In genomic region chr16:48053346-48053745, GRCh38 we compare ENCODE assay signal across 12 cellular contexts.
DNase-seq lines count a peak whose midpoint lies in the region; ATAC-seq and TF ChIP-seq lines count a peak whose summit lies in the region.
"Had no signal": no experiment of that assay in that cellular context is flagged by ENCODE, and none has a peak within 500 bp of the region (broad histone marks: within the 10 kb centered on the region; RNA-seq: fewer than 3 reads in every experiment).

No MANE protein-coding gene starts in this region.

- H3K27me3 ChIP-seq in SK-N-SH (ENCODE audit: insufficient read depth) (no peaks in the 10 kb centered on the region; the same call in 1 of the 2 replicates), brain microvascular endothelial cell (replicated peaks) (no peaks in the 10 kb centered on the region), testis (no peaks in the 10 kb centered on the region)

- in situ Hi-C loops in brain microvascular endothelial cell (cut with HindIII; ENCODE audit: low pct_ligation_motif_present, low sequenced_read_pairs) = no loop called here

- ATAC-seq in SK-N-SH treated with all-trans-retinoic acid at 6 μM for 48 hours (0 out of 3 replicates have a peak, but pooled peaks have one; percentile 28), GM18873 (IDR thresholded peaks at IDR 0.05; ENCODE audit: low FRiP score, unreplicated experiment) (no peak), HG02870 (IDR thresholded peaks at IDR 0.05; ENCODE audit: unreplicated experiment) (no peak)

- H3K4me3 Mint-ChIP-seq in activated CD4-positive, alpha-beta memory T cell treated with anti-CD3 and anti-CD28 coated beads for 36 hours = no peak overlapping the region

- no peak for TF ChIP-seq EP300 in SK-N-SH (IDR thresholded peaks at IDR 0.05; ENCODE audit: borderline replicate concordance in 1 of 2, low read depth in 1 of 2, low read length in 1 of 2)

- no peak overlapping the region for H2AFZ ChIP-seq in SK-N-SH (ENCODE audit: low read depth)

- H3K4me1 ChIP-seq in SK-N-SH (ENCODE audit: control insufficient read depth in 1 of 2, insufficient read depth in 2 of 2, low read depth in 1 of 2, low read length in 1 of 2) (peaks cover 0 to 3% of the 10 kb centered on the region in 2 experiments; a peak in 1 of 4 replicates), testis (peaks cover 26% of the 10 kb centered on the region)

- POLR2A ChIA-PET in SK-N-SH (lab: Yijun Ruan, JAX) = no interaction called here
- POLR2A ChIA-PET in activated CD4-positive, alpha-beta memory T cell treated with anti-CD3 and anti-CD28 coated beads for 36 hours (lab: Charles Lee) = interaction anchor here (0.6 kb wide), 1 partner anchor 939 kb away, joined by 3 read pairs; no protein-coding TSS in a partner anchor

- H3K4me3 ChIP-seq in SK-N-SH (ENCODE audit: low read depth in 2 of 2, low read length in 1 of 2) (no peak overlapping the region), brain microvascular endothelial cell (ENCODE audit: low read depth, low read length) (no peak overlapping the region), testis (no peak overlapping the region)
- H3K4me3 ChIP-seq: thoracic aorta had no signal

- H3K27ac ChIP-seq in SK-N-SH (ENCODE audit: low read depth in 2 of 2, low read length in 1 of 2) = no peak overlapping the region
- H3K27ac ChIP-seq in brain microvascular endothelial cell = no peak overlapping the region
- H3K27ac ChIP-seq in testis = no peak overlapping the region
- H3K27ac ChIP-seq: 22Rv1, thoracic aorta had no signal

- TF ChIP-seq CTCF in SK-N-SH (IDR thresholded peaks at IDR 0.05) (no peak), brain microvascular endothelial cell (IDR thresholded peaks at IDR 0.05; ENCODE audit: low read depth, low read length, missing control alignments) (no peak), testis (IDR thresholded peaks at IDR 0.05) (no peak)

- H3K9me3 ChIP-seq in SK-N-SH = no peaks in the 10 kb centered on the region
- H3K9me3 ChIP-seq in testis = no peaks in the 10 kb centered on the region
- H3K9me3 ChIP-seq: thoracic aorta had no signal

- H3K36me3 Mint-ChIP-seq in activated CD4-positive, alpha-beta memory T cell treated with anti-CD3 and anti-CD28 coated beads for 36 hours = no peaks in the 10 kb centered on the region

- no peaks in the 10 kb centered on the region for H4K20me1 ChIP-seq in SK-N-SH (ENCODE audit: insufficient read depth)

- H3K9me3 Mint-ChIP-seq in activated CD4-positive, alpha-beta memory T cell treated with anti-CD3 and anti-CD28 coated beads for 36 hours = no peaks in the 10 kb centered on the region

- H3K27ac Mint-ChIP-seq in activated CD4-positive, alpha-beta memory T cell treated with anti-CD3 and anti-CD28 coated beads for 36 hours = no peak overlapping the region

- H3F3A ChIP-seq in SK-N-SH (replicated peaks; ENCODE audit: insufficient read depth) = no peaks in the 10 kb centered on the region

- no peak overlapping the region for H3K4me2 ChIP-seq in SK-N-SH

- TF ChIP-seq RAD21 in SK-N-SH (IDR thresholded peaks at IDR 0.05; ENCODE audit: low read length) = no peak

- DNase-seq in SK-N-SH (no peak), brain microvascular endothelial cell (peak; percentile 63), iris pigment epithelial cell (ENCODE audit: low read depth) (peak; percentile 75), testis (peak; percentile 84)
- no peak for DNase-seq in activated CD4-positive, alpha-beta memory T cell treated with anti-CD3 and anti-CD28 coated beads for 36 hours
- DNase-seq: activated naive CD4-positive, alpha-beta T cell; stimulated activated CD4-positive, alpha-beta T cell treated with anti-CD3 and anti-CD28 coated beads, Interleukin-2, amount 100 ng/mL, for 24 hours had no signal

- no peaks in the 10 kb centered on the region for H3K9me2 ChIP-seq in SK-N-SH

- no peaks in the 10 kb centered on the region for H3K36me3 ChIP-seq in SK-N-SH (replicated peaks in 1 of 2; ENCODE audit: control insufficient read depth in 1 of 2, insufficient read depth in 2 of 2, low read length in 1 of 2)
- H3K36me3 ChIP-seq in brain microvascular endothelial cell (replicated peaks) = no peaks in the 10 kb centered on the region
- H3K36me3 ChIP-seq in testis (ENCODE audit: low read depth, missing control alignments) = no peaks in the 10 kb centered on the region
- H3K36me3 ChIP-seq: thoracic aorta had no signal

- no peaks in the 10 kb centered on the region for H3K4me1 Mint-ChIP-seq in activated CD4-positive, alpha-beta memory T cell treated with anti-CD3 and anti-CD28 coated beads for 36 hours (ENCODE audit: low read depth)

- TF ChIP-seq POLR2A in testis (IDR thresholded peaks at IDR 0.05) = no peak

- H3K27me3 Mint-ChIP-seq in activated CD4-positive, alpha-beta memory T cell treated with anti-CD3 and anti-CD28 coated beads for 36 hours = peaks cover 21% of the 10 kb centered on the region

- no peaks in the 10 kb centered on the region for H3K79me2 ChIP-seq in SK-N-SH (ENCODE audit: insufficient read depth)

- intact Hi-C loops in testis (cut with DNase I; ENCODE audit: low total_unique reads) = loop anchor here (10.0 kb wide), 1 partner anchor 909 kb away; the partner anchor contains the start of gene NETO2
- intact Hi-C loops in activated CD4-positive, alpha-beta memory T cell treated with anti-CD3 and anti-CD28 coated beads for 36 hours (cut with micrococcal nuclease) = loop anchor here (10.0 kb wide), 1 partner anchor 101 kb away; the partner anchor contains the start of gene ABCC12

- WGBS in SK-N-SH (ENCODE audit: low lambda C conversion rate) = 49% methylated on average over 5 of the region's 5 CpGs
- 43 to 49% methylated on average over 5 of the region's 5 CpGs for WGBS in testis, 2 donors

- CTCF ChIA-PET in SK-N-SH (lab: Yijun Ruan, JAX) = interaction anchor here (0.7 to 2.3 kb wide), 4 partner anchors 50 to 911 kb away, joined by 3 to 11 read pairs (median 3); partner anchors contain the start of gene NETO2
- CTCF ChIA-PET in activated CD4-positive, alpha-beta memory T cell treated with anti-CD3 and anti-CD28 coated beads for 36 hours (lab: Charles Lee) = no interaction called here

- no peak overlapping the region for H3K9ac ChIP-seq in SK-N-SH

TF ChIP-seq in SK-N-SH treated with all-trans-retinoic acid at 6 μM for 48 hours, 23 proteins besides CTCF, POLR2A, EP300 and RAD21 (continues in another document):
- no peak for TF ChIP-seq ZFP3 (CRISPR knock-in tag; IDR thresholded peaks at IDR 0.05)
- TF ChIP-seq BACH2 (CRISPR knock-in tag; IDR thresholded peaks at IDR 0.05; ENCODE audit: borderline replicate concordance) = no peak
- TF ChIP-seq ZNF8 (CRISPR knock-in tag; IDR thresholded peaks at IDR 0.05) = no peak
- TF ChIP-seq CSRNP3 (CRISPR knock-in tag; IDR thresholded peaks at IDR 0.05) = no peak
- no peak for TF ChIP-seq SNAI2 (CRISPR knock-in tag; IDR thresholded peaks at IDR 0.05)
- TF ChIP-seq ZNF70 (CRISPR knock-in tag; IDR thresholded peaks at IDR 0.05) = no peak
- no peak for TF ChIP-seq ZNF565 (CRISPR knock-in tag; conservative IDR thresholded peaks at IDR 0.05; ENCODE audit: low read depth)
- TF ChIP-seq ZC3H10 (CRISPR knock-in tag; IDR thresholded peaks at IDR 0.05) = no peak
- no peak for TF ChIP-seq PPARA (CRISPR knock-in tag; IDR thresholded peaks at IDR 0.05; ENCODE audit: borderline replicate concordance)

TF ChIP-seq in SK-N-SH, 30 proteins besides CTCF, POLR2A, EP300 and RAD21 (continues in another document):
- TF ChIP-seq ZBTB33 (IDR thresholded peaks at IDR 0.05; ENCODE audit: borderline replicate concordance, low read depth) (no peak), IRF3 (IDR thresholded peaks at IDR 0.05; ENCODE audit: low read depth, low read length) (no peak), FOXJ3 (CRISPR knock-in tag; IDR thresholded peaks at IDR 0.05) (no peak)

Comparison
In these comparisons a context has a peak if more than half of its experiments do, and no peak if none do; other contexts are left out.
1. DNase-seq: peak in brain microvascular endothelial cell (single experiment), iris pigment epithelial cell (single experiment) and testis (single experiment); none in SK-N-SH (single experiment) and activated CD4-positive, alpha-beta memory T cell treated with anti-CD3 and anti-CD28 coated beads for 36 hours (single experiment).